In the genomic region with DNA sequence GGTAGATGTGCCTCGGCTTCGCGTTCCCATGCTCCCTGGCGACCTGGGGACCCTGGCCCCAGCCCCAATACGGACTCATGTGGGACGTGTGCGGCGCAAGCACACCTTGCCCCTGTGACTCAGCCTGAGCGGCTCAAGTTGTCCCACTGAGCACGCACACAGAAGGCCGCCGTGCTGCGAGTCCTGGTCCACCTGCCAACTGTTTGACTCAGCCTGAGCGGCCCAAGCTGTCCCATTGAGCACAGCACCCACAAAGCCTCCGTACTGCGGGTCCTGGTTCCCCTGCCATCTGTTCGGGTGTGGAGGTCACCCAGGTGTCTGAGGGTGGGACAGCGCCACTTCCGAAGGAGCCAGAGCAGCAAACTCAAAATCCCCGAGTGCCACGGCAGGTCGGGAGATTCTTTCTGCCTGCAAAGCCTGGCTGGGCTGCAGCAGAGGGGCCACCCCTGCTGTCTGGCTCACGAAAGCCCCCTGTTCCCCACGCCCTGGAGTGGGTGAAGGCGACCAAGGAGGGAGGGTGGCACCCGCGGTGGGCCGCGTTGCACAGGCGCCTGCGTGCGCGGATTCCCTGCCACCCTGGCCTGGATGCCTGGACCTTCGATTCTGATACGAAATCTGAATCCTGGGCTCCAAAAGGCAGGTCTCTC, we compare ENCODE assay signal across 8 cellular contexts.
DNase-seq lines count a peak whose midpoint lies in the region; TF ChIP-seq lines count a peak whose summit lies in the region.
"Not testable (repeated sequence)": the region's sequence is repeated elsewhere in the genome, so short reads cannot be mapped to it uniquely, and the experiment has no call there.

No MANE protein-coding gene starts in this region.

- not testable (repeated sequence) for H4K5ac ChIP-seq in mesendoderm (ENCODE audit: low read length)

- H3K79me1 ChIP-seq in mesendoderm (ENCODE audit: low read length): not testable (repeated sequence)

- not testable (repeated sequence) for H3K4me1 ChIP-seq in SK-N-SH (ENCODE audit: control insufficient read depth in 1 of 2, insufficient read depth in 2 of 2, low read depth in 1 of 2, low read length in 1 of 2); mesendoderm (ENCODE audit: control insufficient read depth, low read depth, low read length); osteoblast (ENCODE audit: insufficient read depth, low read length)
- H3K4me1 ChIP-seq in left ventricle myocardium inferior: peaks cover 11% of the 10 kb centered on the region

- POLR2A ChIA-PET in GM10248 (lab: Yijun Ruan, JAX); SK-N-SH (lab: Yijun Ruan, JAX): not testable (repeated sequence)

- not testable (repeated sequence) for H3K23ac ChIP-seq in mesendoderm (ENCODE audit: low read length)

- not testable (repeated sequence) for H3K9ac ChIP-seq in SK-N-SH; mesendoderm (ENCODE audit: low read length)

- not testable (repeated sequence) for H3K4me3 ChIP-seq in H7 (ENCODE audit: insufficient read depth, low read depth, low read length); SK-N-SH (ENCODE audit: low read depth in 2 of 2, low read length in 1 of 2); mesendoderm (ENCODE audit: low read length); osteoblast (ENCODE audit: insufficient read depth, low read length)
- H3K4me3 ChIP-seq in left ventricle myocardium inferior: peak overlapping the region; percentile 21

- H2BK5ac ChIP-seq in mesendoderm (ENCODE audit: low read length): not testable (repeated sequence)

- H2AK5ac ChIP-seq in mesendoderm (ENCODE audit: low read length): not testable (repeated sequence)

- H3K27ac ChIP-seq in SK-N-SH (ENCODE audit: low read depth in 2 of 2, low read length in 1 of 2); left ventricle myocardium inferior (replicated peaks); mesendoderm (ENCODE audit: low read depth, low read length); osteoblast (ENCODE audit: low read depth, low read length): not testable (repeated sequence)

- WGBS in SK-N-SH (ENCODE audit: low lambda C conversion rate): 48% methylated on average over 5 of the region's 35 CpGs
- no CpG with 5 or more reads among the region's 35 CpGs for WGBS in mesendoderm (ENCODE audit: extremely low coverage, insufficient coverage, low lambda C conversion rate)

- intact Hi-C loops in left ventricle myocardium inferior (cut with micrococcal nuclease): not testable (repeated sequence)

- not testable (repeated sequence) for TF ChIP-seq RAD21 in SK-N-SH (IDR thresholded peaks at IDR 0.05; ENCODE audit: low read length)

- peak; percentile 4 for DNase-seq in GM10248 (ENCODE audit: extremely low spot score)
- DNase-seq in H7: peak; percentile 17
- not testable (repeated sequence) for DNase-seq in SK-N-SH, left ventricle myocardium inferior, mesendoderm
- peak; percentile 48 for DNase-seq in activated effector memory CD4-positive, alpha-beta T cell treated with anti-CD3 and anti-CD28 coated beads, Interleukin-2, amount 50 U/mL, for 16 hours
- DNase-seq in iPS-NIHi11 (ENCODE audit: low spot score): peak; percentile 3
- DNase-seq in osteoblast (ENCODE audit: insufficient read length, low spot score, missing footprints): peak; percentile 51

- not testable (repeated sequence) for H2BK120ac ChIP-seq in mesendoderm (ENCODE audit: low read depth, low read length)

- H3F3A ChIP-seq in SK-N-SH (replicated peaks; ENCODE audit: insufficient read depth): not testable (repeated sequence)

- CTCF ChIA-PET in GM10248 (lab: Yijun Ruan, JAX); SK-N-SH (lab: Yijun Ruan, JAX): not testable (repeated sequence)

- H3K36me3 ChIP-seq in H7 (replicated peaks; ENCODE audit: control insufficient read depth, insufficient read depth, low read length); SK-N-SH (replicated peaks in 1 of 2; ENCODE audit: control insufficient read depth in 1 of 2, insufficient read depth in 2 of 2, low read length in 1 of 2); left ventricle myocardium inferior; mesendoderm (ENCODE audit: control insufficient read depth, insufficient read depth, low read length); osteoblast (ENCODE audit: insufficient read depth, low read length): not testable (repeated sequence)

- H4K8ac ChIP-seq in mesendoderm (ENCODE audit: low read depth, low read length): not testable (repeated sequence)

- peak overlapping the region; percentile 25 for H3K56ac ChIP-seq in mesendoderm (ENCODE audit: low read length)

- H3K4ac ChIP-seq in mesendoderm (ENCODE audit: low read depth, low read length): not testable (repeated sequence)

- not testable (repeated sequence) for H3K27me3 ChIP-seq in H7 (ENCODE audit: control insufficient read depth, insufficient read depth, low read length); mesendoderm (ENCODE audit: insufficient read depth, low read length, poor library complexity); osteoblast (ENCODE audit: insufficient read depth, low read length)
- H3K27me3 ChIP-seq in SK-N-SH (ENCODE audit: insufficient read depth): peaks cover 41% of the 10 kb centered on the region; the same call in 1 of the 2 replicates
- peaks cover 88% of the 10 kb centered on the region for H3K27me3 ChIP-seq in left ventricle myocardium inferior (ENCODE audit: low read depth)

- 0 out of 2 replicates have a peak overlapping the region, but pooled peaks have one; percentile 7 for H3K4me2 ChIP-seq in SK-N-SH
- peak overlapping the region; percentile 20 for H3K4me2 ChIP-seq in mesendoderm (ENCODE audit: low read length)
- H3K4me2 ChIP-seq in osteoblast (ENCODE audit: insufficient read depth, low read length): not testable (repeated sequence)

- not testable (repeated sequence) for H2BK15ac ChIP-seq in mesendoderm (replicated peaks; ENCODE audit: low read depth)

- H4K20me1 ChIP-seq in SK-N-SH (ENCODE audit: insufficient read depth); osteoblast (ENCODE audit: insufficient read depth, low read length): not testable (repeated sequence)

- not testable (repeated sequence) for H3K18ac ChIP-seq in mesendoderm (ENCODE audit: low read length)

- H2AFZ ChIP-seq in SK-N-SH (ENCODE audit: low read depth); osteoblast (ENCODE audit: low read length): not testable (repeated sequence)

- not testable (repeated sequence) for TF ChIP-seq CTCF in GM10248 (IDR thresholded peaks at IDR 0.05; ENCODE audit: control extremely low read depth, extremely low read depth, low read depth, missing control alignments); SK-N-SH (IDR thresholded peaks at IDR 0.05); left ventricle myocardium inferior (IDR thresholded peaks at IDR 0.05; ENCODE audit: borderline replicate concordance); osteoblast (IDR thresholded peaks at IDR 0.05; ENCODE audit: extremely low read depth, low read depth, low read length)

- TF ChIP-seq EP300 in SK-N-SH (IDR thresholded peaks at IDR 0.05; ENCODE audit: borderline replicate concordance in 1 of 2, low read depth in 1 of 2, low read length in 1 of 2): not testable (repeated sequence)

- not testable (repeated sequence) for H3K79me2 ChIP-seq in SK-N-SH (ENCODE audit: insufficient read depth); mesendoderm (ENCODE audit: control insufficient read depth, insufficient read depth, low read length); osteoblast (ENCODE audit: insufficient read depth, low read length)

- not testable (repeated sequence) for H3K9me2 ChIP-seq in SK-N-SH

- H3K9me3 ChIP-seq in SK-N-SH; left ventricle myocardium inferior (replicated peaks); osteoblast (ENCODE audit: low read depth, low read length): not testable (repeated sequence)
